In genomic region chr12:58310828-58311273, GRCh38 we compare ENCODE assay signal across 11 cellular contexts.
A peak's percentile ranks its signal among the peaks of the same experiment; 100 is the strongest.
DNase-seq lines count a peak whose midpoint lies in the region; ATAC-seq and TF ChIP-seq lines count a peak whose summit lies in the region.
"Had no signal": no experiment of that assay in that cellular context is flagged by ENCODE, and none has a peak within 500 bp of the region (broad histone marks: within the 10 kb centered on the region; RNA-seq: fewer than 3 reads in every experiment).

No MANE protein-coding gene starts in this region.

- H3K27ac Mint-ChIP-seq in glutamatergic neuron (ENCODE audit: unreplicated experiment): no peak overlapping the region

- H3K9me3 Mint-ChIP-seq in glutamatergic neuron (ENCODE audit: unreplicated experiment): no peaks in the 10 kb centered on the region
- H3K9me3 Mint-ChIP-seq in activated T-cell treated with anti-CD3 and anti-CD28 coated beads, Interleukin-2, amount 50 U/mL, for 4 hours: no peaks in the 10 kb centered on the region

- intact Hi-C loops in esophagus squamous epithelium (cut with DNase I): no loop called here

- H3K9me3 ChIP-seq in esophagus squamous epithelium: peaks cover 0 to 11% (median 0%) of the 10 kb centered on the region in 3 donors
- H3K9me3 ChIP-seq in suprapubic skin: no peaks in the 10 kb centered on the region

- TF ChIP-seq POLR2A in esophagus squamous epithelium (IDR thresholded peaks at IDR 0.05): no peak
- TF ChIP-seq POLR2A in suprapubic skin (IDR thresholded peaks at IDR 0.05): no peak

- H3K4me3 ChIP-seq in esophagus squamous epithelium: no peak overlapping the region
- no peak overlapping the region for H3K4me3 ChIP-seq in suprapubic skin

- H3K4me1 Mint-ChIP-seq in glutamatergic neuron (ENCODE audit: low read depth, unreplicated experiment): no peaks in the 10 kb centered on the region
- H3K4me1 Mint-ChIP-seq in activated T-cell treated with anti-CD3 and anti-CD28 coated beads, Interleukin-2, amount 50 U/mL, for 4 hours (ENCODE audit: low read depth): no peaks in the 10 kb centered on the region

- no peak for TF ChIP-seq CTCF in esophagus squamous epithelium (IDR thresholded peaks at IDR 0.05)
- no peak for TF ChIP-seq CTCF in suprapubic skin (IDR thresholded peaks at IDR 0.05)
- TF ChIP-seq CTCF in glutamatergic neuron (IDR thresholded peaks at IDR 0.05; ENCODE audit: partially characterized antibody, unreplicated experiment): no peak

- peak overlapping the region in 3 of 4 donors; percentile 60 to 62 (median 62) for H3K27ac ChIP-seq in esophagus squamous epithelium
- H3K27ac ChIP-seq in suprapubic skin: peak overlapping the region; percentile 37
- H3K27ac ChIP-seq: 22Rv1, WERI-Rb-1 had no signal

- DNase-seq in DMS53 (lab: John Stamatoyannopoulos, UW) (peak; percentile 63), DMS53 treated with DMSO at 0.1 percent for 48 hours (lab: John Stamatoyannopoulos, UW; ENCODE audit: unreplicated experiment) (no peak), NCI-H460 (ENCODE audit: extremely low read depth, low read depth) (peak; percentile 93), esophagus squamous epithelium (lab: John Stamatoyannopoulos, UW) (no peak), suprapubic skin (ENCODE audit: low spot score in 2 of 2) (no peak), glutamatergic neuron (no peak), NCI-H748 treated with DMSO at 0.1 percent for 48 hours (lab: John Stamatoyannopoulos, UW) (no peak)
- no peak for DNase-seq in activated T-cell treated with anti-CD3 and anti-CD28 coated beads, Interleukin-2, amount 50 U/mL, for 4 hours
- DNase-seq: stimulated activated CD4-positive, alpha-beta T cell treated with anti-CD3 and anti-CD28 coated beads, Interleukin-4, amount 100 ng/mL, for 24 hours; WERI-Rb-1 had no signal

- ATAC-seq in activated T-cell treated with anti-CD3 and anti-CD28 coated beads, Interleukin-2, amount 50 U/mL, for 4 hours: no peak

- peaks cover 12% of the 10 kb centered on the region for H3K36me3 Mint-ChIP-seq in glutamatergic neuron (ENCODE audit: unreplicated experiment)
- no peaks in the 10 kb centered on the region for H3K36me3 Mint-ChIP-seq in activated T-cell treated with anti-CD3 and anti-CD28 coated beads, Interleukin-2, amount 50 U/mL, for 4 hours (ENCODE audit: insufficient read depth)

- no peak for TF ChIP-seq EP300 in suprapubic skin (IDR thresholded peaks at IDR 0.05)

- H3K27me3 Mint-ChIP-seq in glutamatergic neuron (ENCODE audit: unreplicated experiment): peaks cover 1% of the 10 kb centered on the region
- H3K27me3 Mint-ChIP-seq in activated T-cell treated with anti-CD3 and anti-CD28 coated beads, Interleukin-2, amount 50 U/mL, for 4 hours (ENCODE audit: low read depth): no peaks in the 10 kb centered on the region

- H3K36me3 ChIP-seq in esophagus squamous epithelium (no peaks in the 10 kb centered on the region), suprapubic skin (no peaks in the 10 kb centered on the region)
- H3K36me3 ChIP-seq: WERI-Rb-1 had no signal

- 8 to 12% methylated on average over 2 of the region's 2 CpGs for WGBS in esophagus squamous epithelium, 2 donors
- WGBS in suprapubic skin: 11% methylated on average over 2 of the region's 2 CpGs

- no peak overlapping the region for H3K4me3 Mint-ChIP-seq in glutamatergic neuron (ENCODE audit: unreplicated experiment)
- no peak overlapping the region for H3K4me3 Mint-ChIP-seq in activated T-cell treated with anti-CD3 and anti-CD28 coated beads, Interleukin-2, amount 50 U/mL, for 4 hours

- no peaks in the 10 kb centered on the region for H3K27me3 ChIP-seq in esophagus squamous epithelium
- no peaks in the 10 kb centered on the region for H3K27me3 ChIP-seq in suprapubic skin

- peaks cover 6 to 23% (median 12%) of the 10 kb centered on the region in 3 donors for H3K4me1 ChIP-seq in esophagus squamous epithelium
- peaks cover 4% of the 10 kb centered on the region for H3K4me1 ChIP-seq in suprapubic skin

Comparison
In these comparisons a context has a peak if more than half of its experiments do, and no peak if none do; other contexts are left out.
1. DNase-seq: peak in DMS53 (single experiment) and NCI-H460 (single experiment); none in DMS53 treated with DMSO at 0.1 percent for 48 hours (single experiment), esophagus squamous epithelium (single experiment), suprapubic skin (0 of 2), glutamatergic neuron (single experiment), activated T-cell treated with anti-CD3 and anti-CD28 coated beads, Interleukin-2, amount 50 U/mL, for 4 hours (single experiment) and NCI-H748 treated with DMSO at 0.1 percent for 48 hours (single experiment).